In genomic region chr21:35153671-35154070, GRCh38 we compare ENCODE assay signal across 33 cellular contexts.
"Had no signal": no experiment of that assay in that cellular context is flagged by ENCODE, and none has a peak within 500 bp of the region (broad histone marks: within the 10 kb centered on the region; RNA-seq: fewer than 3 reads in every experiment).

No MANE protein-coding gene starts in this region.

- ATAC-seq: activated CD4-positive, alpha-beta T cell treated with anti-CD3 and anti-CD28 coated beads for 36 hours; activated naive CD4-positive, alpha-beta T cell treated with anti-CD3 and anti-CD28 coated beads, Interleukin-2, amount 50 U/mL, for 72 hours; activated T-cell treated with anti-CD3 and anti-CD28 coated beads, Interleukin-2, amount 50 U/mL, for 4 hours; body of pancreas; esophagus mucosa; gastroesophageal sphincter; heart right ventricle had no signal

- H3K4me3 ChIP-seq: body of pancreas, breast epithelium, cardiac muscle cell, coronary artery, dorsolateral prefrontal cortex, gastroesophageal sphincter, heart right ventricle, hepatocyte had no signal

- H3K36me3 ChIP-seq: breast epithelium, cardiac muscle cell, gastroesophageal sphincter, heart right ventricle had no signal

- H3K4me3 Mint-ChIP-seq: activated CD4-positive, alpha-beta memory T cell treated with anti-CD3 and anti-CD28 coated beads, Interleukin-2, amount 10 ng/mL, durations not matched to agents 7 days and 5 days; activated CD4-positive, alpha-beta T cell treated with anti-CD3 and anti-CD28 coated beads for 36 hours; activated CD4-positive, alpha-beta T cell treated with anti-CD3 and anti-CD28 coated beads, Interleukin-2, amount 10 ng/mL, durations not matched to agents 7 days and 5 days; activated naive CD4-positive, alpha-beta T cell treated with anti-CD3 and anti-CD28 coated beads, Interleukin-2, amount 10 ng/mL, durations not matched to agents 7 days and 5 days; activated naive CD8-positive, alpha-beta T cell treated with anti-CD3 and anti-CD28 coated beads, Interleukin-2, amount 10 ng/mL, durations not matched to agents 7 days and 5 days; activated T-cell treated with anti-CD3 and anti-CD28 coated beads, Interleukin-2, amount 50 U/mL, for 4 hours; activated T-helper 1 cell treated with anti-CD3 and anti-CD28 coated beads, Interleukin-12 subunit alpha, Interleukin-12 subunit beta, Interleukin-2, Interleukin-4 antibody, amounts not matched to agents 30 ng/mL and 10 ng/mL and 1 ng/mL, durations not matched to agents 14 hours and 24 hours and 36 hours; dendritic cell treated with granulocyte-macrophage colony-stimulating factor and Interleukin-4, amounts not matched to agents 40 ng/mL and 50 ng/mL, for 4 days; endodermal cell had no signal

- H3K27ac ChIP-seq: body of pancreas, breast epithelium, cardiac muscle cell, coronary artery, dorsolateral prefrontal cortex, gastroesophageal sphincter, heart right ventricle, hepatocyte had no signal

- H3K27me3 Mint-ChIP-seq: activated CD4-positive, alpha-beta T cell treated with anti-CD3 and anti-CD28 coated beads for 36 hours; activated CD4-positive, alpha-beta T cell treated with anti-CD3 and anti-CD28 coated beads, Interleukin-2, amount 10 ng/mL, durations not matched to agents 7 days and 5 days; activated naive CD4-positive, alpha-beta T cell treated with anti-CD3 and anti-CD28 coated beads, Interleukin-2, amount 10 ng/mL, durations not matched to agents 7 days and 5 days; activated naive CD8-positive, alpha-beta T cell treated with anti-CD3 and anti-CD28 coated beads, Interleukin-2, amount 10 ng/mL, durations not matched to agents 7 days and 5 days had no signal

- H3K27me3 ChIP-seq: body of pancreas, breast epithelium, hepatocyte had no signal

- H3K27ac Mint-ChIP-seq: activated CD4-positive, alpha-beta memory T cell treated with anti-CD3 and anti-CD28 coated beads, Interleukin-2, amount 10 ng/mL, durations not matched to agents 7 days and 5 days; activated CD4-positive, alpha-beta T cell treated with anti-CD3 and anti-CD28 coated beads for 36 hours; activated CD4-positive, alpha-beta T cell treated with anti-CD3 and anti-CD28 coated beads, Interleukin-2, amount 10 ng/mL, durations not matched to agents 7 days and 5 days; activated naive CD4-positive, alpha-beta T cell treated with anti-CD3 and anti-CD28 coated beads, Interleukin-2, amount 10 ng/mL, durations not matched to agents 7 days and 5 days; activated naive CD4-positive, alpha-beta T cell treated with anti-CD3 and anti-CD28 coated beads, Interleukin-2, amount 50 U/mL, for 72 hours; activated naive CD8-positive, alpha-beta T cell treated with anti-CD3 and anti-CD28 coated beads, Interleukin-2, amount 10 ng/mL, durations not matched to agents 7 days and 5 days; activated T-helper 1 cell treated with anti-CD3 and anti-CD28 coated beads, Interleukin-12 subunit alpha, Interleukin-12 subunit beta, Interleukin-2, Interleukin-4 antibody, amounts not matched to agents 30 ng/mL and 10 ng/mL and 1 ng/mL, durations not matched to agents 14 hours and 24 hours and 36 hours; activated T-helper 2 cell treated with anti-CD3 and anti-CD28 coated beads, Interferon-gamma antibody, Interleukin-2, Interleukin-4, amounts not matched to agents 10 μg/mL and 5 μg/mL and 100 μg/mL, durations not matched to agents 14 hours and 24 hours and 36 hours; dendritic cell treated with granulocyte-macrophage colony-stimulating factor and Interleukin-4, amounts not matched to agents 40 ng/mL and 50 ng/mL, for 4 days; endodermal cell had no signal

- DNase-seq: activated CD4-positive, alpha-beta memory T cell treated with anti-CD3 and anti-CD28 coated beads, Interleukin-2, amount 10 ng/mL, durations not matched to agents 7 days and 5 days; activated CD4-positive, alpha-beta T cell treated with anti-CD3 and anti-CD28 coated beads for 36 hours; activated CD4-positive, alpha-beta T cell treated with anti-CD3 and anti-CD28 coated beads, Interleukin-2, amount 10 ng/mL, durations not matched to agents 7 days and 5 days; activated CD4-positive, alpha-beta T cell treated with anti-CD3 and anti-CD28 coated beads, Interleukin-2, amount 50 U/mL, for 4 hours; activated CD4-positive, CD25-positive, alpha-beta regulatory T cell; activated CD4-positive, CD25-positive, alpha-beta regulatory T cell treated with anti-CD3 and anti-CD28 coated beads, Interleukin-2, amount 50 U/mL, for 72 hours; activated CD8-positive, alpha-beta memory T cell treated with anti-CD3 and anti-CD28 coated beads, Interleukin-2, amount 50 U/mL, for 48 hours; activated effector memory CD4-positive, alpha-beta T cell treated with anti-CD3 and anti-CD28 coated beads, Interleukin-2, amount 50 U/mL, for 16 hours; activated naive CD4-positive, alpha-beta T cell treated with anti-CD3 and anti-CD28 coated beads, Interleukin-2, amount 10 ng/mL, durations not matched to agents 7 days and 5 days; activated naive CD8-positive, alpha-beta T cell treated with anti-CD3 and anti-CD28 coated beads, Interleukin-2, amount 10 ng/mL, durations not matched to agents 7 days and 5 days; activated T-cell treated with anti-CD3 and anti-CD28 coated beads for 4 hours; activated T-cell treated with anti-CD3 and anti-CD28 coated beads, Interleukin-2, amount 50 U/mL, for 4 hours; amniotic stem cell; anterior cingulate cortex; body of pancreas; central memory CD4-positive, alpha-beta T cell; cerebellar nuclear complex; dorsolateral prefrontal cortex; effector memory CD4-positive, alpha-beta T cell; endodermal cell; foreskin melanocyte; heart right ventricle; T-helper 2 cell had no signal
